In genomic region chr15:42921049-42921731, GRCh38 we compare ENCODE assay signal across 8 cellular contexts. TPM values are rescaled to one million over a fixed set of nuclear protein-coding genes. Genes with fewer than 3 reads are reported as not detected.
DNase-seq lines count a peak whose midpoint lies in the region; ATAC-seq, FAIRE-seq and TF ChIP-seq lines count a peak whose summit lies in the region.

No MANE protein-coding gene starts in this region.

- H3K4me1 ChIP-seq in iPS DF 6.9 (ENCODE audit: control insufficient read depth, insufficient read depth, low read length) (no peaks in the 10 kb centered on the region), small intestine (ENCODE audit: control insufficient read depth in 2 of 2, insufficient read depth in 1 of 2, low read depth in 1 of 2, low read length in 1 of 2) (no peaks in the 10 kb centered on the region)

- no CpG with 5 or more reads among the region's 36 CpGs for WGBS in iPS DF 6.9 (ENCODE audit: insufficient coverage, insufficient read length)
- WGBS in small intestine, 3 donors = 1 to 2% (median 1%) methylated on average over 36 of the region's 36 CpGs

- no peak for ATAC-seq in HG03571 (IDR thresholded peaks at IDR 0.05; ENCODE audit: unreplicated experiment)

- POLR2A ChIA-PET in RWPE1 (lab: Yijun Ruan, JAX; ENCODE audit: low non-redundant PET) = interaction anchor here (0.6 kb wide), 1 partner anchor 125 kb away, joined by 4 read pairs; no protein-coding TSS in a partner anchor

- H3K27me3 ChIP-seq in iPS DF 6.9 (ENCODE audit: control insufficient read depth, insufficient read depth, low read length) (no peaks in the 10 kb centered on the region), small intestine (ENCODE audit: control insufficient read depth in 2 of 2, insufficient read depth in 2 of 2, low read length in 2 of 2) (no peaks in the 10 kb centered on the region)

- H3K27ac ChIP-seq in RWPE1 (peak overlapping the region; percentile 85), angular gyrus (ENCODE audit: low read depth, low read length) (peak overlapping the region; percentile 49), iPS DF 6.9 (ENCODE audit: low read length) (no peak overlapping the region), small intestine (ENCODE audit: low read depth in 1 of 2, low read length in 1 of 2) (peak overlapping the region in 1 of 2 donors; percentile 13)

- CTCF ChIA-PET in RWPE1 (lab: Yijun Ruan, JAX) = interaction anchor here (0.5 to 1.2 kb wide), 2 partner anchors 184 to 190 kb away, joined by 3 read pairs; no protein-coding TSS in a partner anchor

- H3K36me3 ChIP-seq in iPS DF 6.9 (ENCODE audit: control insufficient read depth, insufficient read depth, low read length) (no peaks in the 10 kb centered on the region), small intestine (ENCODE audit: control insufficient read depth in 2 of 2, insufficient read depth in 2 of 2, low read length in 2 of 2) (no peaks in the 10 kb centered on the region)

- TF ChIP-seq CTCF in RWPE1 (conservative IDR thresholded peaks at IDR 0.05; ENCODE audit: low read depth) = no peak

- FAIRE-seq in small intestine (lab: Jason Lieb, UNC) = no peak

- peak; percentile 12 for DNase-seq in NOMO-1 treated with DMSO at 0.1 percent for 48 hours (lab: John Stamatoyannopoulos, UW; ENCODE audit: unreplicated experiment)
- DNase-seq in NOMO-1 treated with dmso at 0.1 percent for 144 hours (lab: John Stamatoyannopoulos, UW; ENCODE audit: unreplicated experiment) = no peak
- no peak for DNase-seq in RWPE1 (ENCODE audit: low spot score)
- no peak for DNase-seq in iPS DF 6.9 (ENCODE audit: low read depth, low spot score)
- DNase-seq in small intestine = peak; percentile 33
- DNase-seq in occipital lobe (lab: John Stamatoyannopoulos, UW) = no peak

- H3K4me3 ChIP-seq in iPS DF 6.9 (ENCODE audit: low read length) (peak overlapping the region; percentile 36; the same call in 1 of the 2 replicates), small intestine (ENCODE audit: low read depth in 1 of 2, low read length in 2 of 2) (peak overlapping the region; percentile 17 to 53)

- H3K9me3 ChIP-seq in iPS DF 6.9 (ENCODE audit: control insufficient read depth, insufficient read depth, low read length) = no peaks in the 10 kb centered on the region
- H3K9me3 ChIP-seq in small intestine (ENCODE audit: control insufficient read depth, low read depth) = no peaks in the 10 kb centered on the region

RNA-seq across cellular contexts. Expression of gene TTBK2, which starts 0.6 kb away (rescaled TPM):
- 1 to 10 TPM in 1 of 3 donors, under 1 TPM in 2; 0.45 to 2.2 (median 0.54) TPM for polyA plus RNA-seq in small intestine
- 34.3 TPM for total RNA-seq in occipital lobe

Comparison
In these comparisons a context has a peak if more than half of its experiments do, and no peak if none do; other contexts are left out.
1. DNase-seq: peak in NOMO-1 treated with DMSO at 0.1 percent for 48 hours (single experiment) and small intestine (single experiment); none in NOMO-1 treated with dmso at 0.1 percent for 144 hours (single experiment), RWPE1 (single experiment), iPS DF 6.9 (single experiment) and occipital lobe (single experiment).